ENCODE assay signal across 8 cellular contexts in the genomic region with DNA sequence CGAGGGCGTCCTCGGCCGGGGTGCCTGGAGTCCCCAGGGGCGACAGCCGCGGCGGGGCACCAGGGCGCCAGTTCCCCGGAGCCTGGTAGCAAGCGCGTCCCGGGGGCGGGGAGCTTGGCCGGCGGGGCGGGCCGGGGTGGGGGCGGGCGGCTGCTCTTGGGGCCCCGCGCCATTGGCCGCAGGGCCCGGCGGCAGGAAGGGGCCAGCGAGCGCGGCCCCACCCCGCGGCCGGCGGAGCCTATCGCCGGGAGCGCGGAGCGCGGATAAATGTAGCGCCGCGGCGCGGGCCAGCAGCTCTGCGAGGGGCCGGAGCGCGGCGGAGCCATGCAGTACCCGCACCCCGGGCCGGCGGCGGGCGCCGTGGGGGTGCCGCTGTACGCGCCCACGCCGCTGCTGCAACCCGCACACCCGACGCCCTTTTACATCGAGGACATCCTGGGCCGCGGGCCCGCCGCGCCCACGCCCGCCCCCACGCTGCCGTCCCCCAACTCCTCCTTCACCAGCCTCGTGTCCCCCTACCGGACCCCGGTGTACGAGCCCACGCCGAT. TPM values are rescaled to one million over a fixed set of nuclear protein-coding genes. Genes with fewer than 3 reads are reported as not detected.
A peak's percentile ranks its signal among the peaks of the same experiment; 100 is the strongest.
DNase-seq lines count a peak whose midpoint lies in the region; ATAC-seq and TF ChIP-seq lines count a peak whose summit lies in the region.

A gene (plus strand): TSS at position 293 of the 548 bp plus-strand sequence. CDS start 32 bp downstream, at position 325.

- no peak for TF ChIP-seq EP300 in SK-N-SH (IDR thresholded peaks at IDR 0.05; ENCODE audit: borderline replicate concordance in 1 of 2, low read depth in 1 of 2, low read length in 1 of 2)

- CTCF ChIA-PET in SK-N-SH (lab: Yijun Ruan, JAX) (interaction anchor here (0.8 to 1.1 kb wide), 3 partner anchors 99 to 153 kb away, joined by 3 to 4 read pairs (median 4); no protein-coding TSS in a partner anchor), mammary epithelial cell (lab: Charles Lee; ENCODE audit: low non-redundant PET) (no interaction called here)

- dilution Hi-C loops in mammary epithelial cell (cut with HindIII; ENCODE audit: low sequenced_read_pairs) = loop anchor here (5.0 kb wide), 1 partner anchor 82 kb away; no protein-coding TSS in a partner anchor

- H3K36me3 ChIP-seq in SK-N-SH (replicated peaks in 1 of 2; ENCODE audit: control insufficient read depth in 1 of 2, insufficient read depth in 2 of 2, low read length in 1 of 2) = no peaks in the 10 kb centered on the region
- H3K36me3 ChIP-seq in mammary epithelial cell (ENCODE audit: insufficient read depth, low read length) = no peaks in the 10 kb centered on the region

- no peaks in the 10 kb centered on the region for H3K9me3 ChIP-seq in SK-N-SH
- no peaks in the 10 kb centered on the region for H3K9me3 ChIP-seq in mammary epithelial cell (replicated peaks; ENCODE audit: insufficient read depth, low read length)

- POLR2A ChIA-PET in SK-N-SH (lab: Yijun Ruan, JAX) = no interaction called here

- H3K27me3 ChIP-seq in SK-N-SH (ENCODE audit: insufficient read depth) (no peaks in the 10 kb centered on the region), mammary epithelial cell (ENCODE audit: insufficient read depth, low read length) (peaks cover 7% of the 10 kb centered on the region)

- TF ChIP-seq CTCF in SK-N-SH (IDR thresholded peaks at IDR 0.05) = no peak
- TF ChIP-seq CTCF in mammary epithelial cell (conservative IDR thresholded peaks at IDR 0.05 in 1 of 2, IDR thresholded peaks at IDR 0.05 in 1 of 2; ENCODE audit: extremely low read depth in 1 of 2, insufficient read depth in 1 of 2, low read depth in 1 of 2, low read length in 2 of 2) = no peak

- H3K4me1 ChIP-seq in SK-N-SH (ENCODE audit: control insufficient read depth in 1 of 2, insufficient read depth in 2 of 2, low read depth in 1 of 2, low read length in 1 of 2) (peaks cover 4 to 5% of the 10 kb centered on the region in 2 experiments; a peak in 2 of 4 replicates), mammary epithelial cell (ENCODE audit: insufficient read depth, low read length) (peaks cover 6% of the 10 kb centered on the region)

- H3F3A ChIP-seq in SK-N-SH (replicated peaks; ENCODE audit: insufficient read depth) = peaks cover 7% of the 10 kb centered on the region

- peak within 1 kb of the TSS; percentile 68 for H3K9ac ChIP-seq in SK-N-SH
- no peak within 1 kb of the TSS for H3K9ac ChIP-seq in mammary epithelial cell (ENCODE audit: insufficient read depth, low read length)

- H3K9me2 ChIP-seq in SK-N-SH = no peaks in the 10 kb centered on the region

- DNase-seq in AML-193 (lab: John Stamatoyannopoulos, UW) (peak; percentile 59 to 68), SK-N-SH (peak; percentile 87), mammary epithelial cell (peak; percentile 50), iPS-NIHi7 (ENCODE audit: extremely low spot score) (peak; percentile 69), superior temporal gyrus (ENCODE audit: extremely low spot score) (no peak)

- H3K4me2 ChIP-seq in SK-N-SH (peak within 1 kb of the TSS; percentile 85), mammary epithelial cell (ENCODE audit: insufficient read depth, low read depth, low read length) (peak within 1 kb of the TSS; percentile 91)

- intact Hi-C loops in mammary epithelial cell (cut with micrococcal nuclease) = no loop called here

- H3K27ac ChIP-seq in SK-N-SH (ENCODE audit: low read depth in 2 of 2, low read length in 1 of 2) = no peak within 1 kb of the TSS
- no peak within 1 kb of the TSS for H3K27ac ChIP-seq in mammary epithelial cell (ENCODE audit: insufficient read depth, low read depth, low read length)
- H3K27ac ChIP-seq in skin epidermis = peak within 1 kb of the TSS in 20 of 21 experiments; percentile 29 to 93 (median 76)

- TF ChIP-seq RAD21 in SK-N-SH (IDR thresholded peaks at IDR 0.05; ENCODE audit: low read length) = no peak

- ATAC-seq in GM18505 (IDR thresholded peaks at IDR 0.05; ENCODE audit: unreplicated experiment) = peak; percentile 51
- peak; percentile 43 for ATAC-seq in HG03565 (IDR thresholded peaks at IDR 0.05; ENCODE audit: unreplicated experiment)

- in situ Hi-C loops in mammary epithelial cell (cut with MboI; ENCODE audit: low sequenced_read_pairs in 2 of 2) = no loop called here

- peak; percentile 63 for TF ChIP-seq POLR2A in GM18505 (IDR thresholded peaks at IDR 0.05; ENCODE audit: borderline replicate concordance, extremely low read depth, insufficient read depth, insufficient read length)

- H4K20me1 ChIP-seq in SK-N-SH (ENCODE audit: insufficient read depth) = no peaks in the 10 kb centered on the region
- H4K20me1 ChIP-seq in mammary epithelial cell (ENCODE audit: insufficient read depth, low read length) = no peaks in the 10 kb centered on the region

- BruUV-seq in mammary epithelial cell (replicated peaks; lab: Mats Ljungman, UMichigan) = no TSS peak

- H2AFZ ChIP-seq in SK-N-SH (ENCODE audit: low read depth) = peak within 1 kb of the TSS; percentile 97
- H2AFZ ChIP-seq in mammary epithelial cell (ENCODE audit: low read depth, low read length) = peak within 1 kb of the TSS; percentile 93

- 0% methylated on average over 15 of the region's 79 CpGs for WGBS in SK-N-SH (ENCODE audit: low lambda C conversion rate)
- no CpG with 5 or more reads among the region's 79 CpGs for WGBS in mammary epithelial cell (ENCODE audit: low coverage, missing lambda C conversion rate)

- H3K79me2 ChIP-seq in SK-N-SH (ENCODE audit: insufficient read depth) = no peaks in the 10 kb centered on the region
- no peaks in the 10 kb centered on the region for H3K79me2 ChIP-seq in mammary epithelial cell (ENCODE audit: insufficient read depth, low read length)

- H3K4me3 ChIP-seq in SK-N-SH (ENCODE audit: low read depth in 2 of 2, low read length in 1 of 2) (peak within 1 kb of the TSS; percentile 61 to 76), mammary epithelial cell (replicated peaks in 1 of 3; ENCODE audit: insufficient read depth in 1 of 3, low read depth in 2 of 3, low read length in 3 of 3) (peak within 1 kb of the TSS; percentile 40 to 52 (median 45)), skin epidermis (peak within 1 kb of the TSS; percentile 51 to 61 (median 57))

TF ChIP-seq in SK-N-SH, 30 proteins besides CTCF, POLR2A, EP300 and RAD21 (continues in another document):
- TF ChIP-seq, protein P1, sequence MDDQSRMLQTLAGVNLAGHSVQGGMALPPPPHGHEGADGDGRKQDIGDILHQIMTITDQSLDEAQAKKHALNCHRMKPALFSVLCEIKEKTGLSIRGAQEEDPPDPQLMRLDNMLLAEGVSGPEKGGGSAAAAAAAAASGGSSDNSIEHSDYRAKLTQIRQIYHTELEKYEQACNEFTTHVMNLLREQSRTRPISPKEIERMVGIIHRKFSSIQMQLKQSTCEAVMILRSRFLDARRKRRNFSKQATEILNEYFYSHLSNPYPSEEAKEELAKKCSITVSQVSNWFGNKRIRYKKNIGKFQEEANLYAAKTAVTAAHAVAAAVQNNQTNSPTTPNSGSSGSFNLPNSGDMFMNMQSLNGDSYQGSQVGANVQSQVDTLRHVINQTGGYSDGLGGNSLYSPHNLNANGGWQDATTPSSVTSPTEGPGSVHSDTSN (IDR thresholded peaks at IDR 0.05) = no peak
- TF ChIP-seq, protein P2, sequence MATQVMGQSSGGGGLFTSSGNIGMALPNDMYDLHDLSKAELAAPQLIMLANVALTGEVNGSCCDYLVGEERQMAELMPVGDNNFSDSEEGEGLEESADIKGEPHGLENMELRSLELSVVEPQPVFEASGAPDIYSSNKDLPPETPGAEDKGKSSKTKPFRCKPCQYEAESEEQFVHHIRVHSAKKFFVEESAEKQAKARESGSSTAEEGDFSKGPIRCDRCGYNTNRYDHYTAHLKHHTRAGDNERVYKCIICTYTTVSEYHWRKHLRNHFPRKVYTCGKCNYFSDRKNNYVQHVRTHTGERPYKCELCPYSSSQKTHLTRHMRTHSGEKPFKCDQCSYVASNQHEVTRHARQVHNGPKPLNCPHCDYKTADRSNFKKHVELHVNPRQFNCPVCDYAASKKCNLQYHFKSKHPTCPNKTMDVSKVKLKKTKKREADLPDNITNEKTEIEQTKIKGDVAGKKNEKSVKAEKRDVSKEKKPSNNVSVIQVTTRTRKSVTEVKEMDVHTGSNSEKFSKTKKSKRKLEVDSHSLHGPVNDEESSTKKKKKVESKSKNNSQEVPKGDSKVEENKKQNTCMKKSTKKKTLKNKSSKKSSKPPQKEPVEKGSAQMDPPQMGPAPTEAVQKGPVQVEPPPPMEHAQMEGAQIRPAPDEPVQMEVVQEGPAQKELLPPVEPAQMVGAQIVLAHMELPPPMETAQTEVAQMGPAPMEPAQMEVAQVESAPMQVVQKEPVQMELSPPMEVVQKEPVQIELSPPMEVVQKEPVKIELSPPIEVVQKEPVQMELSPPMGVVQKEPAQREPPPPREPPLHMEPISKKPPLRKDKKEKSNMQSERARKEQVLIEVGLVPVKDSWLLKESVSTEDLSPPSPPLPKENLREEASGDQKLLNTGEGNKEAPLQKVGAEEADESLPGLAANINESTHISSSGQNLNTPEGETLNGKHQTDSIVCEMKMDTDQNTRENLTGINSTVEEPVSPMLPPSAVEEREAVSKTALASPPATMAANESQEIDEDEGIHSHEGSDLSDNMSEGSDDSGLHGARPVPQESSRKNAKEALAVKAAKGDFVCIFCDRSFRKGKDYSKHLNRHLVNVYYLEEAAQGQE (IDR thresholded peaks at IDR 0.05; ENCODE audit: low read depth, low read length) = no peak
- TF ChIP-seq GATA2 (CRISPR knock-in tag; IDR thresholded peaks at IDR 0.05) (no peak), JUND (IDR thresholded peaks at IDR 0.05) (no peak), TEAD4 (IDR thresholded peaks at IDR 0.05; ENCODE audit: borderline replicate concordance, insufficient read depth) (no peak), CHD2 (IDR thresholded peaks at IDR 0.05; ENCODE audit: low read length, partially characterized antibody) (no peak), NRF1 (IDR thresholded peaks at IDR 0.05; ENCODE audit: low read depth, low read length) (no peak), SIN3A (IDR thresholded peaks at IDR 0.05; ENCODE audit: borderline replicate concordance, low read depth, low read length) (no peak), TAF1 (IDR thresholded peaks at IDR 0.05; ENCODE audit: borderline replicate concordance, low read depth, low read length) (no peak), FOXJ3 (CRISPR knock-in tag; IDR thresholded peaks at IDR 0.05) (no peak), RCOR1 (IDR thresholded peaks at IDR 0.05; ENCODE audit: low read length) (no peak), NFIC (IDR thresholded peaks at IDR 0.05; ENCODE audit: borderline replicate concordance) (no peak), SMC3 (IDR thresholded peaks at IDR 0.05; ENCODE audit: low read depth, low read length) (no peak)

RNA-seq across cellular contexts. Expression of the gene that starts here (rescaled TPM):
- 0.75 and 1.1 TPM in 2 replicates for polyA plus RNA-seq in SK-N-SH (2012; rRNA removed)
- polyA plus RNA-seq in SK-N-SH (2012; cell fraction: cytosol; rRNA removed) = 1.2 and 1.3 TPM in 2 replicates
- 2.1 and 2.3 TPM in 2 replicates for polyA plus RNA-seq in SK-N-SH (2012; cell fraction: nucleus; rRNA removed)
- total RNA-seq in mammary epithelial cell = under 1 TPM; 0.28 to 0.33 TPM
- polyA plus RNA-seq in mammary epithelial cell = 0.16 TPM
- not detected for polyA minus RNA-seq in mammary epithelial cell

Comparison
In these comparisons a context has a peak if more than half of its experiments do, and no peak if none do; other contexts are left out.
1. Peak in DNase-seq, H3K4me3 ChIP-seq and H3K4me2 ChIP-seq in mammary epithelial cell; RNA of the gene not detected or under 1 TPM.
2. H3K27ac ChIP-seq: peak in skin epidermis (20 of 21); none in SK-N-SH (0 of 2) and mammary epithelial cell (single experiment).
3. Peak in every context shown above with its lines, with median percentiles within 50 percentile points of each other: H3K4me3 ChIP-seq.